ENCODE assay signal across 8 cellular contexts in the genomic region with DNA sequence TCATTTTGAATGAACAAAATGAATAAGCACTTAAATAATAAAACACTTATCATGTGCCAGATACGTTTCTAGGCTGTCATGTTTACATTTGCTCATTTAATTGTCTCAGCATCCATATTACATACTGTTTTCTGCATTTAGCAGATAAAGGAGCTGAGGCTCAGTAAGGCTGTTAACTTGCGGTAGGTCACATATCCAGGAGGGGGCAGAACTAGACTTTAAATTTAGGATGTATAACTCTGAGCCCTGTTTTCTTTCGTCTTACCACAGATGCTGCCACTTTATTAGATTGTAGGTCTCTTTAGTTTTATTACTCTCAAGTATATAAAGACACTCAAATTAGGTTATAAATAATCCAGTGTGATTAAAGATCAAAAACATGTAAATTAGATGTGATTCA. TPM values are rescaled to one million over a fixed set of nuclear protein-coding genes. Genes with fewer than 3 reads are reported as not detected.
A peak's percentile ranks its signal among the peaks of the same experiment; 100 is the strongest.
DNase-seq lines count a peak whose midpoint lies in the region; ATAC-seq and TF ChIP-seq lines count a peak whose summit lies in the region.

No MANE protein-coding gene starts in this region.

- ATAC-seq in HG03159 (IDR thresholded peaks at IDR 0.05; ENCODE audit: unreplicated experiment) (peak; percentile 62), SK-N-SH treated with all-trans-retinoic acid at 6 μM for 48 hours (peak; percentile 87), GM21619 (IDR thresholded peaks at IDR 0.05; ENCODE audit: unreplicated experiment) (no peak)

- peak; percentile 29 for DNase-seq in NCI-H2171 treated with DMSO at 0.1 percent for 48 hours (lab: John Stamatoyannopoulos, UW)
- DNase-seq in NCI-H2171 (lab: John Stamatoyannopoulos, UW): no peak
- peak; percentile 30 for DNase-seq in iPS-NIHi11 (ENCODE audit: low spot score)
- no peak for DNase-seq in midbrain (lab: John Stamatoyannopoulos, UW)
- no peak for DNase-seq in occipital lobe (lab: John Stamatoyannopoulos, UW)

TF ChIP-seq in SK-N-SH treated with all-trans-retinoic acid at 6 μM for 48 hours, 23 proteins besides CTCF, POLR2A, EP300 and RAD21:
- TF ChIP-seq RARB (CRISPR knock-in tag; IDR thresholded peaks at IDR 0.05) (no peak), ZNF8 (CRISPR knock-in tag; IDR thresholded peaks at IDR 0.05) (no peak), SNAI2 (CRISPR knock-in tag; IDR thresholded peaks at IDR 0.05) (no peak), ZC3H10 (CRISPR knock-in tag; IDR thresholded peaks at IDR 0.05) (no peak), ZFP30 (CRISPR knock-in tag; IDR thresholded peaks at IDR 0.05) (no peak), GLIS3 (CRISPR knock-in tag; IDR thresholded peaks at IDR 0.05) (no peak), ZFP3 (CRISPR knock-in tag; IDR thresholded peaks at IDR 0.05) (no peak), ISL1 (CRISPR knock-in tag; IDR thresholded peaks at IDR 0.05) (no peak), PPARA (CRISPR knock-in tag; IDR thresholded peaks at IDR 0.05; ENCODE audit: borderline replicate concordance) (no peak), CSDC2 (CRISPR knock-in tag; IDR thresholded peaks at IDR 0.05) (no peak), BACH2 (CRISPR knock-in tag; IDR thresholded peaks at IDR 0.05; ENCODE audit: borderline replicate concordance) (no peak), OSR1 (CRISPR knock-in tag; IDR thresholded peaks at IDR 0.05) (no peak), ZNF70 (CRISPR knock-in tag; IDR thresholded peaks at IDR 0.05) (no peak), TCF4 (CRISPR knock-in tag; IDR thresholded peaks at IDR 0.05; ENCODE audit: borderline replicate concordance) (no peak), TOX (CRISPR knock-in tag; IDR thresholded peaks at IDR 0.05; ENCODE audit: borderline replicate concordance) (no peak), ESRRG (CRISPR knock-in tag; IDR thresholded peaks at IDR 0.05) (no peak)
- TF ChIP-seq, protein P1, sequence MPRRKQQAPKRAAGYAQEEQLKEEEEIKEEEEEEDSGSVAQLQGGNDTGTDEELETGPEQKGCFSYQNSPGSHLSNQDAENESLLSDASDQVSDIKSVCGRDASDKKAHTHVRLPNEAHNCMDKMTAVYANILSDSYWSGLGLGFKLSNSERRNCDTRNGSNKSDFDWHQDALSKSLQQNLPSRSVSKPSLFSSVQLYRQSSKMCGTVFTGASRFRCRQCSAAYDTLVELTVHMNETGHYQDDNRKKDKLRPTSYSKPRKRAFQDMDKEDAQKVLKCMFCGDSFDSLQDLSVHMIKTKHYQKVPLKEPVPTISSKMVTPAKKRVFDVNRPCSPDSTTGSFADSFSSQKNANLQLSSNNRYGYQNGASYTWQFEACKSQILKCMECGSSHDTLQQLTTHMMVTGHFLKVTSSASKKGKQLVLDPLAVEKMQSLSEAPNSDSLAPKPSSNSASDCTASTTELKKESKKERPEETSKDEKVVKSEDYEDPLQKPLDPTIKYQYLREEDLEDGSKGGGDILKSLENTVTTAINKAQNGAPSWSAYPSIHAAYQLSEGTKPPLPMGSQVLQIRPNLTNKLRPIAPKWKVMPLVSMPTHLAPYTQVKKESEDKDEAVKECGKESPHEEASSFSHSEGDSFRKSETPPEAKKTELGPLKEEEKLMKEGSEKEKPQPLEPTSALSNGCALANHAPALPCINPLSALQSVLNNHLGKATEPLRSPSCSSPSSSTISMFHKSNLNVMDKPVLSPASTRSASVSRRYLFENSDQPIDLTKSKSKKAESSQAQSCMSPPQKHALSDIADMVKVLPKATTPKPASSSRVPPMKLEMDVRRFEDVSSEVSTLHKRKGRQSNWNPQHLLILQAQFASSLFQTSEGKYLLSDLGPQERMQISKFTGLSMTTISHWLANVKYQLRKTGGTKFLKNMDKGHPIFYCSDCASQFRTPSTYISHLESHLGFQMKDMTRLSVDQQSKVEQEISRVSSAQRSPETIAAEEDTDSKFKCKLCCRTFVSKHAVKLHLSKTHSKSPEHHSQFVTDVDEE (CRISPR knock-in tag; IDR thresholded peaks at IDR 0.05): no peak
- TF ChIP-seq, protein P2, sequence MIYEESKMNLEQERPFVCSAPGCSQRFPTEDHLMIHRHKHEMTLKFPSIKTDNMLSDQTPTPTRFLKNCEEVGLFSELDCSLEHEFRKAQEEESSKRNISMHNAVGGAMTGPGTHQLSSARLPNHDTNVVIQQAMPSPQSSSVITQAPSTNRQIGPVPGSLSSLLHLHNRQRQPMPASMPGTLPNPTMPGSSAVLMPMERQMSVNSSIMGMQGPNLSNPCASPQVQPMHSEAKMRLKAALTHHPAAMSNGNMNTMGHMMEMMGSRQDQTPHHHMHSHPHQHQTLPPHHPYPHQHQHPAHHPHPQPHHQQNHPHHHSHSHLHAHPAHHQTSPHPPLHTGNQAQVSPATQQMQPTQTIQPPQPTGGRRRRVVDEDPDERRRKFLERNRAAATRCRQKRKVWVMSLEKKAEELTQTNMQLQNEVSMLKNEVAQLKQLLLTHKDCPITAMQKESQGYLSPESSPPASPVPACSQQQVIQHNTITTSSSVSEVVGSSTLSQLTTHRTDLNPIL (CRISPR knock-in tag; IDR thresholded peaks at IDR 0.05; ENCODE audit: low read depth): no peak

RNA-seq across cellular contexts. Expression of a gene that starts 17.7 kb away (rescaled TPM):
- total RNA-seq in occipital lobe: 6.9 TPM

RNA-seq across cellular contexts. Expression of a gene that starts 17.9 kb away (rescaled TPM):
- 41.0 TPM for total RNA-seq in occipital lobe

RNA-seq across cellular contexts. Expression of a gene that starts 29.6 kb away (rescaled TPM):
- 174 TPM for total RNA-seq in occipital lobe

RNA-seq across cellular contexts. Expression of a gene that starts 59.4 kb away (rescaled TPM):
- 15.0 TPM for total RNA-seq in occipital lobe

Comparison
In these comparisons a context has a peak if more than half of its experiments do, and no peak if none do; other contexts are left out.
1. DNase-seq: peak in NCI-H2171 treated with DMSO at 0.1 percent for 48 hours (single experiment) and iPS-NIHi11 (single experiment); none in NCI-H2171 (single experiment), midbrain (single experiment) and occipital lobe (single experiment).